Comparison of ENCODE assay signal across 16 cellular contexts in the genomic region with DNA sequence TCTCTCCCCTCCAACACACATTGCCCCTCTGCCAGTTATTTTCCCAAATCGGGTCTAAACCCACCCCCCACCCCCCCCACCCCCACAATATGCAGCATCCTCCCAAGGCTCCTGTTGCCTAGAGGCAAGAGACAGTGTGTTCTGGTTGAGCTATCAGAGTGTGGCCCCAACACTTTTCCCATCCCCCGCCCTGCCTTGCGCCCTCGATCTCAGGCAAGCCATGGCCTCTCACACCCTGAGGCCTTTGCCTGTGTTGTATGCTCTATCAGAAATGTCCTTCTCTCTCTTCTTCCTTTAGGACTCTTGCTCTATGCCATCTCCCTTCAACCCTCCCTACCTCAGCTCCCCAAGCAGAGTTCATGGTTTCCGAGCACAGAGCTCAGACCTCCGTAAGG.
"Had no signal": no experiment of that assay in that cellular context is flagged by ENCODE, and none has a peak within 500 bp of the region (broad histone marks: within the 10 kb centered on the region; RNA-seq: fewer than 3 reads in every experiment).

No MANE protein-coding gene starts in this region.

- H3K9me3 Mint-ChIP-seq: activated naive CD8-positive, alpha-beta T cell treated with anti-CD3 and anti-CD28 coated beads, Interleukin-2, amount 10 ng/mL, durations not matched to agents 7 days and 5 days; memory B cell; natural killer cell treated with Interleukin-12 subunit alpha and Interleukin-12 subunit beta and Interleukin-15 and Interleukin-18, amount 100 ng/mL, for 72 hours had no signal

- H3K36me3 Mint-ChIP-seq: activated naive CD8-positive, alpha-beta T cell treated with anti-CD3 and anti-CD28 coated beads, Interleukin-2, amount 10 ng/mL, durations not matched to agents 7 days and 5 days; memory B cell; natural killer cell treated with Interleukin-12 subunit alpha and Interleukin-12 subunit beta and Interleukin-15 and Interleukin-18, amount 100 ng/mL, for 72 hours had no signal

- H3K4me1 ChIP-seq: gastrocnemius medialis, heart right ventricle, left ventricle myocardium inferior had no signal

- H3K36me3 ChIP-seq: gastrocnemius medialis, heart right ventricle, left ventricle myocardium inferior, ovary, tibial nerve had no signal

- H3K4me3 Mint-ChIP-seq: activated naive CD8-positive, alpha-beta T cell treated with anti-CD3 and anti-CD28 coated beads, Interleukin-2, amount 10 ng/mL, durations not matched to agents 7 days and 5 days; memory B cell; natural killer cell treated with Interleukin-12 subunit alpha and Interleukin-12 subunit beta and Interleukin-15 and Interleukin-18, amount 100 ng/mL, for 72 hours had no signal

- H3K27ac ChIP-seq: gastrocnemius medialis, heart right ventricle, left ventricle myocardium inferior, ovary had no signal

- DNase-seq: activated CD4-positive, alpha-beta T cell treated with anti-CD3 and anti-CD28 coated beads, Interleukin-2, amount 50 U/mL, for 1 hour; activated CD4-positive, CD25-positive, alpha-beta regulatory T cell; activated effector memory CD4-positive, alpha-beta T cell treated with anti-CD3 and anti-CD28 coated beads, Interleukin-2, amount 50 U/mL, for 16 hours; activated naive CD8-positive, alpha-beta T cell treated with anti-CD3 and anti-CD28 coated beads, Interleukin-2, amount 10 ng/mL, durations not matched to agents 7 days and 5 days; activated T-cell treated with anti-CD3 and anti-CD28 coated beads, Interleukin-2, amount 50 U/mL, for 1 hour; aorta; gastrocnemius medialis; heart right ventricle; left ventricle myocardium inferior; ovary; stimulated activated CD4-positive, alpha-beta T cell treated with anti-CD3 and anti-CD28 coated beads, Interleukin-15, amount 100 ng/mL, for 24 hours; stimulated activated CD4-positive, alpha-beta T cell treated with anti-CD3 and anti-CD28 coated beads, Interleukin-4, amount 100 ng/mL, for 24 hours had no signal

- FAIRE-seq: bronchial epithelial cell had no signal

- H3K27me3 ChIP-seq: ovary, tibial nerve had no signal

- H3K9me3 ChIP-seq: gastrocnemius medialis, heart right ventricle, left ventricle myocardium inferior, ovary, tibial nerve had no signal

- H3K4me1 Mint-ChIP-seq: activated naive CD8-positive, alpha-beta T cell treated with anti-CD3 and anti-CD28 coated beads, Interleukin-2, amount 10 ng/mL, durations not matched to agents 7 days and 5 days; memory B cell had no signal

- H3K27ac Mint-ChIP-seq: activated naive CD8-positive, alpha-beta T cell treated with anti-CD3 and anti-CD28 coated beads, Interleukin-2, amount 10 ng/mL, durations not matched to agents 7 days and 5 days; memory B cell; natural killer cell treated with Interleukin-12 subunit alpha and Interleukin-12 subunit beta and Interleukin-15 and Interleukin-18, amount 100 ng/mL, for 72 hours had no signal

- ATAC-seq: gastrocnemius medialis; natural killer cell treated with Interleukin-12 subunit alpha and Interleukin-12 subunit beta and Interleukin-15 and Interleukin-18, amount 100 ng/mL, for 72 hours had no signal

- H3K4me3 ChIP-seq: gastrocnemius medialis, heart right ventricle, left ventricle myocardium inferior, ovary, tibial nerve had no signal
